Comparison of ENCODE assay signal across 18 cellular contexts in the genomic region with DNA sequence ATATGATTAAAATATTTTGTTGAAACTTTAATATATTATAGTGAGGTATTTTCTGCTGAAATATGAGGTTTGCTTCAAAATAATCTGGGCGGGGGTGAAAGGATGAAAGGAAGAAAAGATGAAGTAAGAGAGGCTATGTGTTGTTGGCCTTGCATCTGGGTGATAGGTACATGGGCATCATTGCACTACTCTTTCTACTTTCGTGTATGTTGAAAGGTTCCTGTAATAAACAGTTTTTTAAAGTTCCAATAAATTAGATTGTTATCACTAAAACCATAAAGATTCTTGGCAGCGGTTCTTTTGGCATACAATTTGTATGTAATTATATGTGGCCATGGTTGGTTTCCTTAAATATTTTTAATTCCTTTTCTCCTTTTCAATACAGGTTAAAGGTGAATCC. TPM values are rescaled to one million over a fixed set of nuclear protein-coding genes. Genes with fewer than 3 reads are reported as not detected.
DNase-seq lines count a peak whose midpoint lies in the region; ATAC-seq and TF ChIP-seq lines count a peak whose summit lies in the region.
"Had no signal": no experiment of that assay in that cellular context is flagged by ENCODE, and none has a peak within 500 bp of the region (broad histone marks: within the 10 kb centered on the region; RNA-seq: fewer than 3 reads in every experiment).

No MANE protein-coding gene starts in this region.

- 51 to 54% methylated on average over 3 of the region's 3 CpGs for WGBS in transverse colon (ENCODE audit: low coverage in 1 of 2), 2 donors
- WGBS in esophagus squamous epithelium, 2 donors: 76 to 81% methylated on average over 3 of the region's 3 CpGs

- TF ChIP-seq EP300 in transverse colon (IDR thresholded peaks at IDR 0.05; ENCODE audit: low read depth): no peak

- intact Hi-C loops in mucosa of descending colon (cut with DNase I, micrococcal nuclease) (no loop called here), transverse colon (cut with DNase I; ENCODE audit: low total_unique reads) (no loop called here), esophagus squamous epithelium (cut with DNase I) (no loop called here)

- H3K9me3 ChIP-seq in mucosa of descending colon (no peaks in the 10 kb centered on the region), transverse colon (no peaks in the 10 kb centered on the region), esophagus squamous epithelium (no peaks in the 10 kb centered on the region)
- H3K9me3 ChIP-seq: BLaER1 treated with 17β-estradiol and CSF1 and Interleukin-3, amounts not matched to agents 10 nM and 100 nM; Caco-2 had no signal

- TF ChIP-seq POLR2A in transverse colon (IDR thresholded peaks at IDR 0.05) (no peak), esophagus squamous epithelium (IDR thresholded peaks at IDR 0.05) (no peak)

- TF ChIP-seq CTCF in LNCaP clone FGC (IDR thresholded peaks at IDR 0.05; ENCODE audit: control insufficient read depth, extremely low read depth, insufficient read depth) (no peak), VCaP (conservative IDR thresholded peaks at IDR 0.05) (no peak), mucosa of descending colon (IDR thresholded peaks at IDR 0.05) (no peak), transverse colon (IDR thresholded peaks at IDR 0.05) (no peak), esophagus squamous epithelium (IDR thresholded peaks at IDR 0.05) (no peak)

- no peak overlapping the region for H3K4me3 ChIP-seq in LNCaP clone FGC (ENCODE audit: low read depth, low read length)
- H3K4me3 ChIP-seq in mucosa of descending colon: no peak overlapping the region
- no peak overlapping the region for H3K4me3 ChIP-seq in transverse colon
- no peak overlapping the region for H3K4me3 ChIP-seq in esophagus squamous epithelium
- H3K4me3 ChIP-seq: BLaER1 treated with 17β-estradiol and CSF1 and Interleukin-3, amounts not matched to agents 10 nM and 100 nM had no signal

- peak overlapping the region; percentile 28 for H3K27ac ChIP-seq in VCaP
- peak overlapping the region; percentile 55 to 74 (median 62) for H3K27ac ChIP-seq in transverse colon
- no peak overlapping the region for H3K27ac ChIP-seq in esophagus squamous epithelium
- H3K27ac ChIP-seq: BLaER1 treated with 17β-estradiol and CSF1 and Interleukin-3, amounts not matched to agents 10 nM and 100 nM; C4-2B had no signal

- ATAC-seq in mucosa of descending colon (peak; percentile 22), GM21360 (IDR thresholded peaks at IDR 0.05; ENCODE audit: unreplicated experiment) (no peak)
- ATAC-seq: CD8-positive, alpha-beta T cell had no signal

- H3K27me3 ChIP-seq in transverse colon (no peaks in the 10 kb centered on the region), esophagus squamous epithelium (no peaks in the 10 kb centered on the region)
- H3K27me3 ChIP-seq: BLaER1 treated with 17β-estradiol and CSF1 and Interleukin-3, amounts not matched to agents 10 nM and 100 nM had no signal

- H3K36me3 ChIP-seq in mucosa of descending colon (ENCODE audit: low read depth): no peaks in the 10 kb centered on the region
- H3K36me3 ChIP-seq in transverse colon: peaks cover 0 to 9% (median 0%) of the 10 kb centered on the region in 4 donors
- peaks cover 0 to 3% (median 0%) of the 10 kb centered on the region in 3 donors for H3K36me3 ChIP-seq in esophagus squamous epithelium
- H3K36me3 ChIP-seq: BLaER1 treated with 17β-estradiol and CSF1 and Interleukin-3, amounts not matched to agents 10 nM and 100 nM had no signal

- H3K4me1 ChIP-seq in mucosa of descending colon (ENCODE audit: low read depth) (peaks cover 19% of the 10 kb centered on the region), transverse colon (peaks cover 0 to 61% (median 23%) of the 10 kb centered on the region in 4 donors), esophagus squamous epithelium (no peaks in the 10 kb centered on the region)
- H3K4me1 ChIP-seq: BLaER1 treated with 17β-estradiol and CSF1 and Interleukin-3, amounts not matched to agents 10 nM and 100 nM; Caco-2 had no signal

- in situ Hi-C loops in transverse colon (cut with MboI; ENCODE audit: low pct_ligation_motif_present in 1 of 4, low pct_unique_long_range_greater_than_20kb in 1 of 4, low sequenced_read_pairs in 3 of 4): no loop called here
- in situ Hi-C loops in ACHN (cut with HindIII; ENCODE audit: low pct_ligation_motif_present, low pct_unique_long_range_greater_than_20kb, low sequenced_read_pairs): no loop called here

- DNase-seq in LNCaP clone FGC (ENCODE audit: low read depth): peak; percentile 60
- DNase-seq in mucosa of descending colon: no peak
- DNase-seq in transverse colon: peak; percentile 5
- no peak for DNase-seq in esophagus squamous epithelium (lab: John Stamatoyannopoulos, UW)
- DNase-seq in ACHN: no peak
- DNase-seq: 8988T; AML-193; Caco-2; Calu3; CD4-positive, alpha-beta T cell; CD8-positive, alpha-beta T cell; DMS79 treated with DMSO at 0.1 percent for 48 hours; GF-D8 had no signal

RNA-seq across cellular contexts. Expression of a gene that starts 10.3 kb away (rescaled TPM):
- 1,000 to 10,000 TPM in 2 of 3 donors, 100 to 1,000 TPM in 1; 730 to 1,842 (median 1,636) TPM for total RNA-seq in mucosa of descending colon
- total RNA-seq in transverse colon: 100 to 1,000 TPM; 238 to 988 (median 646) TPM
- total RNA-seq in esophagus squamous epithelium: 10 to 100 TPM in 2 of 4 donors, 1 to 10 TPM in 2; 5.7 to 16.0 (median 10.2) TPM
- total RNA-seq: B cell; CD4-positive, alpha-beta T cell; CD8-positive, alpha-beta T cell had no signal

RNA-seq across cellular contexts. Expression of a gene that starts 23.6 kb away (rescaled TPM):
- total RNA-seq in mucosa of descending colon (10 to 100 TPM; 10.7 to 17.4 (median 12.8) TPM), transverse colon (10 to 100 TPM in 1 of 4 donors, 1 to 10 TPM in 3; 3.0 to 10.8 (median 5.0) TPM), esophagus squamous epithelium (10 to 100 TPM in 3 of 4 donors, 1 to 10 TPM in 1; 8.3 to 14.4 (median 12.3) TPM)

Comparison
In these comparisons a context has a peak if more than half of its experiments do, and no peak if none do; other contexts are left out.
1. DNase-seq: peak in LNCaP clone FGC (single experiment) and transverse colon (single experiment); none in mucosa of descending colon (0 of 3), esophagus squamous epithelium (single experiment) and ACHN (single experiment).
2. H3K27ac ChIP-seq: peak in VCaP (single experiment) and transverse colon (4 of 4); none in esophagus squamous epithelium (0 of 4).
3. RNA of a gene that starts 10.3 kb away (total RNA-seq): 730 to 1,842 TPM in mucosa of descending colon and 238 to 988 TPM in transverse colon; 5.7 to 16.0 TPM in esophagus squamous epithelium; every median in the first group is over 10 times any median in the second.